1 cellular context compared by ENCODE assay signal in the genomic region with DNA sequence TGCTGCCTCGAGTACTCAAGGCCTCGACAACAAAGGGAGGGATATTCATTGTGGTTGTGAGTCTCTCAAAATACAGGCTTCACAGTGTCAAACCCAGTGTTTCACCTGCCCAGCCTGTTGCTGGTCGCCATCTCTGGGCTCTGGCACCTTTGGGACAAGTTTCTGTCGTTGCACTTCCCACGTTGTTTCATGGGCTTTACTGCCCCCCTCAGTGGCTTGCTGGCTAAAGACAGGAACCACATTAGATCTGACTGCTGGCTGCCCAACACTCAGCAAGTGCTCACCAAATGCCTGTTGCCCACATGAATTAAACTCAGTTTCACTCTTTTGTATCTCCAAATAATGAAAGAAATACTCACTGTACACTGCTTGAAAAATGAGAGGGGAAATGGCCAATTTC.
TF ChIP-seq lines count a peak whose summit lies in the region.

No MANE protein-coding gene starts in this region.

TF ChIP-seq in HepG2, 621 proteins besides CTCF, POLR2A, EP300 and RAD21:
- TF ChIP-seq RFXANK (CRISPR knock-in tag; IDR thresholded peaks at IDR 0.05) (no peak), ZNF781 (CRISPR knock-in tag; IDR thresholded peaks at IDR 0.05; ENCODE audit: borderline replicate concordance, not compliant biosample characterization) (no peak), ASH2L (IDR thresholded peaks at IDR 0.05; ENCODE audit: insufficient read length, low read depth, low read length) (no peak), THYN1 (CRISPR knock-in tag; IDR thresholded peaks at IDR 0.05; ENCODE audit: borderline replicate concordance, low read depth) (no peak), HMG20A (CRISPR knock-in tag; IDR thresholded peaks at IDR 0.05; ENCODE audit: borderline replicate concordance) (no peak), RFX3 (CRISPR knock-in tag; IDR thresholded peaks at IDR 0.05) (no peak), HOXA7 (CRISPR knock-in tag; IDR thresholded peaks at IDR 0.05) (no peak), DPF2 (CRISPR knock-in tag; IDR thresholded peaks at IDR 0.05; ENCODE audit: borderline replicate concordance, low read depth) (no peak), ZNF768 (CRISPR knock-in tag; IDR thresholded peaks at IDR 0.05) (no peak), SMC3 (IDR thresholded peaks at IDR 0.05; ENCODE audit: low read length) (peak; percentile 19; the same call in 1 of the 2 replicates), CCDC6 (CRISPR knock-in tag; IDR thresholded peaks at IDR 0.05) (no peak), SUZ12 (IDR thresholded peaks at IDR 0.05; ENCODE audit: low read depth, low read length) (no peak), ZNF792 (CRISPR knock-in tag; IDR thresholded peaks at IDR 0.05) (no peak), STAG1 (CRISPR knock-in tag; IDR thresholded peaks at IDR 0.05) (peak; percentile 87), ZBTB42 (CRISPR knock-in tag; IDR thresholded peaks at IDR 0.05) (no peak), RFX5 (IDR thresholded peaks at IDR 0.05; ENCODE audit: low read depth, low read length) (no peak), ZNF552 (CRISPR knock-in tag; IDR thresholded peaks at IDR 0.05; ENCODE audit: borderline replicate concordance) (no peak), ZNF713 (CRISPR knock-in tag; IDR thresholded peaks at IDR 0.05) (no peak), ZNF530 (CRISPR knock-in tag; IDR thresholded peaks at IDR 0.05; ENCODE audit: low read depth) (no peak)
- TF ChIP-seq, protein P1, sequence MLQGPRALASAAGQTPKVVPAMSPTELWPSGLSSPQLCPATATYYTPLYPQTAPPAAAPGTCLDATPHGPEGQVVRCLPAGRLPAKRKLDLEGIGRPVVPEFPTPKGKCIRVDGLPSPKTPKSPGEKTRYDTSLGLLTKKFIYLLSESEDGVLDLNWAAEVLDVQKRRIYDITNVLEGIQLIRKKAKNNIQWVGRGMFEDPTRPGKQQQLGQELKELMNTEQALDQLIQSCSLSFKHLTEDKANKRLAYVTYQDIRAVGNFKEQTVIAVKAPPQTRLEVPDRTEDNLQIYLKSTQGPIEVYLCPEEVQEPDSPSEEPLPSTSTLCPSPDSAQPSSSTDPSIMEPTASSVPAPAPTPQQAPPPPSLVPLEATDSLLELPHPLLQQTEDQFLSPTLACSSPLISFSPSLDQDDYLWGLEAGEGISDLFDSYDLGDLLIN (CRISPR knock-in tag; IDR thresholded peaks at IDR 0.05; ENCODE audit: borderline replicate concordance), result no peak
- TF ChIP-seq, protein P2, sequence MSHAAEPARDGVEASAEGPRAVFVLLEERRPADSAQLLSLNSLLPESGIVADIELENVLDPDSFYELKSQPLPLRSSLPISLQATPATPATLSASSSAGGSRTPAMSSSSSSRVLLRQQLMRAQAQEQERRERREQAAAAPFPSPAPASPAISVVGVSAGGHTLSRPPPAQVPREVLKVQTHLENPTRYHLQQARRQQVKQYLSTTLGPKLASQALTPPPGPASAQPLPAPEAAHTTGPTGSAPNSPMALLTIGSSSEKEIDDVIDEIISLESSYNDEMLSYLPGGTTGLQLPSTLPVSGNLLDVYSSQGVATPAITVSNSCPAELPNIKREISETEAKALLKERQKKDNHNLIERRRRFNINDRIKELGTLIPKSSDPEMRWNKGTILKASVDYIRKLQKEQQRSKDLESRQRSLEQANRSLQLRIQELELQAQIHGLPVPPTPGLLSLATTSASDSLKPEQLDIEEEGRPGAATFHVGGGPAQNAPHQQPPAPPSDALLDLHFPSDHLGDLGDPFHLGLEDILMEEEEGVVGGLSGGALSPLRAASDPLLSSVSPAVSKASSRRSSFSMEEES (CRISPR knock-in tag; IDR thresholded peaks at IDR 0.05), result no peak
- TF ChIP-seq, protein P3, sequence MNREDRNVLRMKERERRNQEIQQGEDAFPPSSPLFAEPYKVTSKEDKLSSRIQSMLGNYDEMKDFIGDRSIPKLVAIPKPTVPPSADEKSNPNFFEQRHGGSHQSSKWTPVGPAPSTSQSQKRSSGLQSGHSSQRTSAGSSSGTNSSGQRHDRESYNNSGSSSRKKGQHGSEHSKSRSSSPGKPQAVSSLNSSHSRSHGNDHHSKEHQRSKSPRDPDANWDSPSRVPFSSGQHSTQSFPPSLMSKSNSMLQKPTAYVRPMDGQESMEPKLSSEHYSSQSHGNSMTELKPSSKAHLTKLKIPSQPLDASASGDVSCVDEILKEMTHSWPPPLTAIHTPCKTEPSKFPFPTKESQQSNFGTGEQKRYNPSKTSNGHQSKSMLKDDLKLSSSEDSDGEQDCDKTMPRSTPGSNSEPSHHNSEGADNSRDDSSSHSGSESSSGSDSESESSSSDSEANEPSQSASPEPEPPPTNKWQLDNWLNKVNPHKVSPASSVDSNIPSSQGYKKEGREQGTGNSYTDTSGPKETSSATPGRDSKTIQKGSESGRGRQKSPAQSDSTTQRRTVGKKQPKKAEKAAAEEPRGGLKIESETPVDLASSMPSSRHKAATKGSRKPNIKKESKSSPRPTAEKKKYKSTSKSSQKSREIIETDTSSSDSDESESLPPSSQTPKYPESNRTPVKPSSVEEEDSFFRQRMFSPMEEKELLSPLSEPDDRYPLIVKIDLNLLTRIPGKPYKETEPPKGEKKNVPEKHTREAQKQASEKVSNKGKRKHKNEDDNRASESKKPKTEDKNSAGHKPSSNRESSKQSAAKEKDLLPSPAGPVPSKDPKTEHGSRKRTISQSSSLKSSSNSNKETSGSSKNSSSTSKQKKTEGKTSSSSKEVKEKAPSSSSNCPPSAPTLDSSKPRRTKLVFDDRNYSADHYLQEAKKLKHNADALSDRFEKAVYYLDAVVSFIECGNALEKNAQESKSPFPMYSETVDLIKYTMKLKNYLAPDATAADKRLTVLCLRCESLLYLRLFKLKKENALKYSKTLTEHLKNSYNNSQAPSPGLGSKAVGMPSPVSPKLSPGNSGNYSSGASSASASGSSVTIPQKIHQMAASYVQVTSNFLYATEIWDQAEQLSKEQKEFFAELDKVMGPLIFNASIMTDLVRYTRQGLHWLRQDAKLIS (CRISPR knock-in tag; IDR thresholded peaks at IDR 0.05), result no peak
- TF ChIP-seq, protein P4, sequence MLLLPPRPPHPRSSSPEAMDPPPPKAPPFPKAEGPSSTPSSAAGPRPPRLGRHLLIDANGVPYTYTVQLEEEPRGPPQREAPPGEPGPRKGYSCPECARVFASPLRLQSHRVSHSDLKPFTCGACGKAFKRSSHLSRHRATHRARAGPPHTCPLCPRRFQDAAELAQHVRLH (CRISPR knock-in tag; IDR thresholded peaks at IDR 0.05; ENCODE audit: borderline replicate concordance, low read depth), result no peak
- TF ChIP-seq, protein P5, sequence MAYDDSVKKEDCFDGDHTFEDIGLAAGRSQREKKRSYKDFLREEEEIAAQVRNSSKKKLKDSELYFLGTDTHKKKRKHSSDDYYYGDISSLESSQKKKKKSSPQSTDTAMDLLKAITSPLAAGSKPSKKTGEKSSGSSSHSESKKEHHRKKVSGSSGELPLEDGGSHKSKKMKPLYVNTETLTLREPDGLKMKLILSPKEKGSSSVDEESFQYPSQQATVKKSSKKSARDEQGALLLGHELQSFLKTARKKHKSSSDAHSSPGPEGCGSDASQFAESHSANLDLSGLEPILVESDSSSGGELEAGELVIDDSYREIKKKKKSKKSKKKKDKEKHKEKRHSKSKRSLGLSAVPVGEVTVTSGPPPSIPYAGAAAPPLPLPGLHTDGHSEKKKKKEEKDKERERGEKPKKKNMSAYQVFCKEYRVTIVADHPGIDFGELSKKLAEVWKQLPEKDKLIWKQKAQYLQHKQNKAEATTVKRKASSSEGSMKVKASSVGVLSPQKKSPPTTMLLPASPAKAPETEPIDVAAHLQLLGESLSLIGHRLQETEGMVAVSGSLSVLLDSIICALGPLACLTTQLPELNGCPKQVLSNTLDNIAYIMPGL (CRISPR knock-in tag; IDR thresholded peaks at IDR 0.05; ENCODE audit: borderline replicate concordance in 1 of 2, low read depth in 1 of 2), result 0 out of 4 replicates have a peak, but pooled peaks of 1 of the 2 experiments have one; percentile 37
